8 cellular contexts compared by ENCODE assay signal in the genomic region with DNA sequence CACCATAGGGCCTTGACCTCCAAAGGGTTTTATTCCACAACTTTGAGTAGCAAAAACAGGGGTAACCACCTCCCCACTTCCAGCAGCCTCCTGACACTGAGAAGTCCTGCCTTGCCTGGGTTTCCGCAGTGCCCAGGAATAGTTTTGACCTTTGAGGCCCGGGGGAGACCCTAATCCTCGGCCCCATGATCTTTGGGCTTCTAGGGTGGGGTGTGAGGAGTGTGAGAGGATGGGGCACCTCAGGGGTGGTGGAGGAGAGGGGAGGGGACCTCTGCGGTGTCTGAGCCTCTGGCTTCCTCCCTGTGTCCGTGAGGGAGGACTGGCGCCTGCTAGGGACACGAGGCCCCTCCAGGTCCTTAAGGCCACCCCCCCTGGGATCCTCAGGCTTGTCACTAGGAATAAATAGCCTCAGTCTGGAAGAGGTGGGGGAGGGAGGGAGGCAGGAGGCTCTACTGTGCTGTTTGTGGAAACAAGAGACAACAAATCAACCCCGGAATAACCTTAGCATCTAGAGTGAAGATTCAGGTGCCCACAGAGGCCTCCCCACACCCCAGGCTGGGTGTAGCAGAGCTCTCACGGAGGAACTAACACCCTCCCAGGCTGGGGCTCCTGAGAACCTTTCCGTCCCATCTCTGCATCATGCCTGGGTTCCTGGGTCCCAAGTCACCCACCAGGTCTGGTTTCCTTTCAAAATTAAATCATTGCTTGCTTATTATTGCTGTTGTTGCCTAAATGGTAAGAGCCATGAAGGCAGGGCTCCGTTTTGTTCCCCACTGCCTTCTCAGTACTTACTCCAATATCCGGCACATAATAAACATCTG. TPM values are rescaled to one million over a fixed set of nuclear protein-coding genes. Genes with fewer than 3 reads are reported as not detected.
DNase-seq lines count a peak whose midpoint lies in the region; ATAC-seq and TF ChIP-seq lines count a peak whose summit lies in the region.

No MANE protein-coding gene starts in this region.

- no peaks in the 10 kb centered on the region for H3K9me2 ChIP-seq in MM.1S (replicated peaks; ENCODE audit: insufficient read depth, low read length)

- no peaks in the 10 kb centered on the region for H3K9me3 Mint-ChIP-seq in dendritic cell treated with granulocyte-macrophage colony-stimulating factor and Interleukin-4, amounts not matched to agents 40 ng/mL and 50 ng/mL, for 4 days
- no peaks in the 10 kb centered on the region for H3K9me3 Mint-ChIP-seq in natural killer cell

- no peaks in the 10 kb centered on the region for H3K9me3 ChIP-seq in MM.1S (replicated peaks; ENCODE audit: insufficient read depth, low read length)

- peak overlapping the region; percentile 99; the same call in 1 of the 2 replicates for H3K4me3 ChIP-seq in ACC112 (ENCODE audit: low read depth, low read length)
- H3K4me3 ChIP-seq in MM.1S (ENCODE audit: low read length), result no peak overlapping the region

- DNase-seq in MM.1S (no peak), natural killer cell (peak; percentile 45), glomerular visceral epithelial cell (ENCODE audit: extremely low spot score) (no peak), midbrain (lab: John Stamatoyannopoulos, UW) (no peak), left colon (no peak)
- DNase-seq in activated CD4-positive, alpha-beta T cell treated with anti-CD3 and anti-CD28 coated beads for 1 hour, result no peak

- peak overlapping the region; percentile 56 for H3K27ac Mint-ChIP-seq in dendritic cell treated with granulocyte-macrophage colony-stimulating factor and Interleukin-4, amounts not matched to agents 40 ng/mL and 50 ng/mL, for 4 days
- peak overlapping the region; percentile 96 to 100 for H3K27ac Mint-ChIP-seq in natural killer cell

- H3K27ac ChIP-seq in ACC112 (ENCODE audit: low read depth, low read length) (no peak overlapping the region), MM.1S (ENCODE audit: low read length) (no peak overlapping the region)

- H3K36me3 ChIP-seq in ACC112 (ENCODE audit: insufficient read depth, low read length) (no peaks in the 10 kb centered on the region), MM.1S (replicated peaks; ENCODE audit: insufficient read depth, low read length) (no peaks in the 10 kb centered on the region)

- intact Hi-C loops in dendritic cell treated with granulocyte-macrophage colony-stimulating factor and Interleukin-4, amounts not matched to agents 40 ng/mL and 50 ng/mL, for 4 days (cut with micrococcal nuclease), result no loop called here
- intact Hi-C loops in natural killer cell (cut with micrococcal nuclease) (loop anchor here (5.0 to 10.0 kb wide), 2 partner anchors 74 to 531 kb away; partner anchors contain the start of gene ZC3H12A), left colon (cut with DNase I, micrococcal nuclease) (no loop called here)

- H3F3A ChIP-seq in MM.1S (ENCODE audit: insufficient read depth, low read length), result no peaks in the 10 kb centered on the region; the same call in 1 of the 2 replicates

- H3K9ac ChIP-seq in MM.1S (ENCODE audit: low read length), result no peak overlapping the region

- H3K4me1 Mint-ChIP-seq in dendritic cell treated with granulocyte-macrophage colony-stimulating factor and Interleukin-4, amounts not matched to agents 40 ng/mL and 50 ng/mL, for 4 days (ENCODE audit: low read depth), result peaks cover 53% of the 10 kb centered on the region
- H3K4me1 Mint-ChIP-seq in natural killer cell, result peaks cover 55 to 64% of the 10 kb centered on the region in 2 donors

- H4K20me1 ChIP-seq in MM.1S (ENCODE audit: insufficient read depth, low read length), result no peaks in the 10 kb centered on the region

- peak overlapping the region; percentile 55 for H3K4me3 Mint-ChIP-seq in dendritic cell treated with granulocyte-macrophage colony-stimulating factor and Interleukin-4, amounts not matched to agents 40 ng/mL and 50 ng/mL, for 4 days
- H3K4me3 Mint-ChIP-seq in natural killer cell, result peak overlapping the region; percentile 82

- H3K4me2 ChIP-seq in MM.1S (ENCODE audit: low read depth, low read length), result 0 out of 2 replicates have a peak overlapping the region, but pooled peaks have one; percentile 24

- H3K4me1 ChIP-seq in ACC112 (ENCODE audit: control insufficient read depth, insufficient read depth, low read length, unreplicated experiment), result peaks cover 30% of the 10 kb centered on the region
- H3K4me1 ChIP-seq in MM.1S (ENCODE audit: low read length), result no peaks in the 10 kb centered on the region

- H3K27me3 ChIP-seq in ACC112 (ENCODE audit: insufficient read depth, low read length), result no peaks in the 10 kb centered on the region
- H3K27me3 ChIP-seq in MM.1S (replicated peaks; ENCODE audit: insufficient read depth, low read length), result peaks cover 14% of the 10 kb centered on the region

- H3K79me2 ChIP-seq in ACC112 (ENCODE audit: control insufficient read depth, insufficient read depth, low read length, unreplicated experiment), result peaks cover 36% of the 10 kb centered on the region
- H3K79me2 ChIP-seq in MM.1S (ENCODE audit: low read length), result no peaks in the 10 kb centered on the region

- peak; percentile 37 to 54 (median 46) for ATAC-seq in natural killer cell
- ATAC-seq in left colon, result no peak

- no peak for TF ChIP-seq CTCF in MM.1S (IDR thresholded peaks at IDR 0.05; ENCODE audit: low read length)
- no peak for TF ChIP-seq CTCF in natural killer cell (IDR thresholded peaks at IDR 0.05)

- peaks cover 18% of the 10 kb centered on the region for H3K36me3 Mint-ChIP-seq in dendritic cell treated with granulocyte-macrophage colony-stimulating factor and Interleukin-4, amounts not matched to agents 40 ng/mL and 50 ng/mL, for 4 days (ENCODE audit: low read depth)
- no peaks in the 10 kb centered on the region for H3K36me3 Mint-ChIP-seq in natural killer cell

- no peaks in the 10 kb centered on the region for H3K27me3 Mint-ChIP-seq in dendritic cell treated with granulocyte-macrophage colony-stimulating factor and Interleukin-4, amounts not matched to agents 40 ng/mL and 50 ng/mL, for 4 days
- H3K27me3 Mint-ChIP-seq in natural killer cell (ENCODE audit: low read depth in 2 of 2), result no peaks in the 10 kb centered on the region

- H2AFZ ChIP-seq in ACC112 (ENCODE audit: low read length, unreplicated experiment) (no peak overlapping the region), MM.1S (ENCODE audit: low read length) (0 out of 2 replicates have a peak overlapping the region, but pooled peaks have one; percentile 45)

RNA-seq across cellular contexts. Expression of gene FHL3, which starts 0.9 kb away (rescaled TPM):
- total RNA-seq in natural killer cell (10 to 100 TPM; 49.3 to 82.6 (median 53.6) TPM), left colon (1 to 10 TPM; 2.5 to 6.8 TPM)

RNA-seq across cellular contexts. Expression of gene UTP11, which starts 6.3 kb away (rescaled TPM):
- total RNA-seq in natural killer cell (10 to 100 TPM; 13.4 to 20.7 (median 19.2) TPM), left colon (10 to 100 TPM; 16.4 to 17.3 TPM)

RNA-seq across cellular contexts. Expression of gene SF3A3, which starts 16.4 kb away (rescaled TPM):
- total RNA-seq in natural killer cell (10 to 100 TPM; 48.7 to 75.8 (median 71.1) TPM), left colon (10 to 100 TPM; 27.5 to 34.8 TPM)

RNA-seq across cellular contexts. Expression of gene POU3F1, which starts 40.4 kb away (rescaled TPM):
- total RNA-seq in natural killer cell, result under 1 TPM in 2 of 3 donors, not detected in 1; 0.12 to 0.15 TPM
- not detected for total RNA-seq in left colon

RNA-seq across cellular contexts. Expression of gene INPP5B, which starts 59.4 kb away (rescaled TPM):
- total RNA-seq in natural killer cell (10 to 100 TPM; 34.0 to 66.2 (median 54.7) TPM), left colon (10 to 100 TPM; 21.6 to 25.2 TPM)

Comparison
In these comparisons a context has a peak if more than half of its experiments do, and no peak if none do; other contexts are left out.
1. RNA of gene FHL3, which starts 0.9 kb away (total RNA-seq): 49.3 to 82.6 TPM in natural killer cell; 2.5 to 6.8 TPM in left colon; every median in the first group is over 4 times any median in the second.